In genomic region chr10:43795093-43795492, GRCh38 we compare ENCODE assay signal across 22 cellular contexts.
"Had no signal": no experiment of that assay in that cellular context is flagged by ENCODE, and none has a peak within 500 bp of the region (broad histone marks: within the 10 kb centered on the region; RNA-seq: fewer than 3 reads in every experiment).

No MANE protein-coding gene starts in this region.

- DNase-seq: Karpas-422, KG1, MG63, NCI-H1092 treated with DMSO at 0.1 percent for 48 hours, NCI-H1436, NCI-H187, NCI-H2029, NCI-H2081 treated with DMSO at 0.1 percent for 48 hours, NCI-H2171, NCI-H226, NCI-H446, NCI-H510A, NCI-H524 treated with DMSO at 0.1 percent for 48 hours, NCI-H69, NCI-H774, PC-3, SHP77 treated with DMSO at 0.1 percent for 48 hours, SJCRH30 had no signal

- H3K36me3 ChIP-seq: MG63, SJCRH30 had no signal

- H3K27me3 ChIP-seq: MG63, SJCRH30 had no signal

- H3K9me3 ChIP-seq: MG63, SJCRH30 had no signal

- ATAC-seq: Panc1, PC-3, SK-N-SH treated with all-trans-retinoic acid at 6 μM for 48 hours had no signal

- H3K4me1 ChIP-seq: SJCRH30 had no signal

- H3K4me3 ChIP-seq: MG63, SJCRH30 had no signal

- H3K27ac ChIP-seq: HL-60, RWPE1, SJCRH30 had no signal
